ENCODE assay signal across 1 cellular context in the genomic region with DNA sequence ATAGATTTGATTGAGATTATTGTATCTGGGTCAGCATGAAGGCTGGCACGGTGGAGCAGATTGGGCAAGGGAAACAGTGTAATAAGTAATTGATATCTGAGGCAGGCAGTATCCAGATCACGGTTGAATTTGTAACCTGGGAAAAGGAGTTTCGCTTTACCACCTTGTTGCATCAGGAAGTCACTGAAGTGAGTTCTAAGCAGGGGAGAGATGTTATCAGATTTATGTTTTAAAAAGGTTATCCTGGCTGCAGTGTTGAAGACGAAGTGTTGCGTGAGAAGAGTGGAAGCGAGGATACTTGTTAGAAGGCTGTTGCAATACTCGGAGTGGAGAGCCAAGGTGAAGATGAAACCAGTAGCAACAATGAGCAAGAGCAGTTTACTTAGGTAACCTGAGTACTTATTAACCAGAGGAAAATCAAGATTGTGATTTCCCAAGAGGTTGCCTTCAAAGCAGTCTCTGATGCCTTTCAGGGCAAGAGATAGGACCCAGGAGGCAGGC.
TF ChIP-seq lines count a peak whose summit lies in the region.

No MANE protein-coding gene starts in this region.

TF ChIP-seq in IMR-90, 13 proteins besides CTCF, POLR2A, EP300 and RAD21 (continued from another document):
- TF ChIP-seq RCOR1 (IDR thresholded peaks at IDR 0.05; ENCODE audit: insufficient replicate concordance, low read length) = no peak
- no peak for TF ChIP-seq CHD1 (IDR thresholded peaks at IDR 0.05; ENCODE audit: low read depth, low read length)
- no peak for TF ChIP-seq MAFK (IDR thresholded peaks at IDR 0.05; ENCODE audit: low read depth, low read length)
- TF ChIP-seq RFX5 (IDR thresholded peaks at IDR 0.05; ENCODE audit: low read depth, low read length) = no peak
- TF ChIP-seq, protein P1, sequence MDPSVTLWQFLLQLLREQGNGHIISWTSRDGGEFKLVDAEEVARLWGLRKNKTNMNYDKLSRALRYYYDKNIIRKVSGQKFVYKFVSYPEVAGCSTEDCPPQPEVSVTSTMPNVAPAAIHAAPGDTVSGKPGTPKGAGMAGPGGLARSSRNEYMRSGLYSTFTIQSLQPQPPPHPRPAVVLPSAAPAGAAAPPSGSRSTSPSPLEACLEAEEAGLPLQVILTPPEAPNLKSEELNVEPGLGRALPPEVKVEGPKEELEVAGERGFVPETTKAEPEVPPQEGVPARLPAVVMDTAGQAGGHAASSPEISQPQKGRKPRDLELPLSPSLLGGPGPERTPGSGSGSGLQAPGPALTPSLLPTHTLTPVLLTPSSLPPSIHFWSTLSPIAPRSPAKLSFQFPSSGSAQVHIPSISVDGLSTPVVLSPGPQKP (IDR thresholded peaks at IDR 0.05; ENCODE audit: borderline replicate concordance, low read depth, low read length) = no peak
- TF ChIP-seq NFE2L2 (IDR thresholded peaks at IDR 0.05; ENCODE audit: low read depth, low read length) = no peak
- no peak for TF ChIP-seq SMC3 (IDR thresholded peaks at IDR 0.05; ENCODE audit: low read depth, low read length)
